1 cellular context compared by ENCODE assay signal in genomic region chr7:2639151-2639993, GRCh38.
TF ChIP-seq lines count a peak whose summit lies in the region.

No MANE protein-coding gene starts in this region.

TF ChIP-seq in HepG2, 621 proteins besides CTCF, POLR2A, EP300 and RAD21:
- TF ChIP-seq ZNF747 (CRISPR knock-in tag; IDR thresholded peaks at IDR 0.05; ENCODE audit: borderline replicate concordance) (no peak), KDM3A (CRISPR knock-in tag; IDR thresholded peaks at IDR 0.05; ENCODE audit: low read depth) (peak; percentile 20; the same call in 1 of the 2 replicates), THYN1 (CRISPR knock-in tag; IDR thresholded peaks at IDR 0.05; ENCODE audit: borderline replicate concordance, low read depth) (no peak), NONO (IDR thresholded peaks at IDR 0.05) (no peak), NONO (CRISPR knock-in tag; conservative IDR thresholded peaks at IDR 0.05) (0 out of 2 replicates have a peak, but pooled peaks have one; percentile 14), ATF5 (CRISPR knock-in tag; IDR thresholded peaks at IDR 0.05; ENCODE audit: low read depth) (no peak), ZNF572 (CRISPR knock-in tag; IDR thresholded peaks at IDR 0.05) (0 out of 2 replicates have a peak, but pooled peaks have one; percentile 1), RERE (CRISPR knock-in tag; IDR thresholded peaks at IDR 0.05; ENCODE audit: low read depth) (no peak)
- TF ChIP-seq, protein P1, sequence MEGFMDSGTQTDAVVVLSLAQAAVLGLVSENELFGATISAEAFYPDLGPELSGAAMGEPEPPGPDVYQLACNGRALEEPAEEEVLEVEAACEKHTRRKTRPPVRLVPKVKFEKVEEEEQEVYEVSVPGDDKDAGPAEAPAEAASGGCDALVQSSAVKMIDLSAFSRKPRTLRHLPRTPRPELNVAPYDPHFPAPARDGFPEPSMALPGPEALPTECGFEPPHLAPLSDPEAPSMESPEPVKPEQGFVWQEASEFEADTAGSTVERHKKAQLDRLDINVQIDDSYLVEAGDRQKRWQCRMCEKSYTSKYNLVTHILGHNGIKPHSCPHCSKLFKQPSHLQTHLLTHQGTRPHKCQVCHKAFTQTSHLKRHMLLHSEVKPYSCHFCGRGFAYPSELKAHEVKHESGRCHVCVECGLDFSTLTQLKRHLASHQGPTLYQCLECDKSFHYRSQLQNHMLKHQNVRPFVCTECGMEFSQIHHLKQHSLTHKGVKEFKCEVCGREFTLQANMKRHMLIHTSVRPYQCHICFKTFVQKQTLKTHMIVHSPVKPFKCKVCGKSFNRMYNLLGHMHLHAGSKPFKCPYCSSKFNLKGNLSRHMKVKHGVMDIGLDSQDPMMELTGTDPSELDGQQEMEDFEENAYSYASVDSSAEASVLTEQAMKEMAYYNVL (CRISPR knock-in tag; IDR thresholded peaks at IDR 0.05; ENCODE audit: borderline replicate concordance), result no peak
- TF ChIP-seq, protein P2, sequence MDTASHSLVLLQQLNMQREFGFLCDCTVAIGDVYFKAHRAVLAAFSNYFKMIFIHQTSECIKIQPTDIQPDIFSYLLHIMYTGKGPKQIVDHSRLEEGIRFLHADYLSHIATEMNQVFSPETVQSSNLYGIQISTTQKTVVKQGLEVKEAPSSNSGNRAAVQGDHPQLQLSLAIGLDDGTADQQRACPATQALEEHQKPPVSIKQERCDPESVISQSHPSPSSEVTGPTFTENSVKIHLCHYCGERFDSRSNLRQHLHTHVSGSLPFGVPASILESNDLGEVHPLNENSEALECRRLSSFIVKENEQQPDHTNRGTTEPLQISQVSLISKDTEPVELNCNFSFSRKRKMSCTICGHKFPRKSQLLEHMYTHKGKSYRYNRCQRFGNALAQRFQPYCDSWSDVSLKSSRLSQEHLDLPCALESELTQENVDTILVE (CRISPR knock-in tag; IDR thresholded peaks at IDR 0.05), result no peak
